In genomic region chr20:52210037-52210990, GRCh38 we compare ENCODE assay signal across 25 cellular contexts.
"Had no signal": no experiment of that assay in that cellular context is flagged by ENCODE, and none has a peak within 500 bp of the region (broad histone marks: within the 10 kb centered on the region; RNA-seq: fewer than 3 reads in every experiment).

No MANE protein-coding gene starts in this region.

- DNase-seq: dermis blood vessel endothelial cell; effector memory CD4-positive, alpha-beta T cell; esophagus squamous epithelium; foreskin melanocyte; glutamatergic neuron; heart right ventricle; hippocampal formation; left ventricle myocardium superior; lower lobe of right lung; naive thymus-derived CD8-positive, alpha-beta T cell; nephron progenitor cell; occipital lobe; ovary; posterior cingulate gyrus; psoas muscle; right cardiac atrium; spleen; stimulated activated CD8-positive, alpha-beta memory T cell treated with anti-CD3 and anti-CD28 coated beads, Interleukin-4, amount 100 ng/mL, for 48 hours; stimulated activated naive CD4-positive, alpha-beta T cell; stimulated activated naive CD8-positive, alpha-beta T cell treated with anti-CD3 and anti-CD28 coated beads, Interleukin-15, amount 100 ng/mL, for 72 hours; thyroid gland had no signal

- H3K27ac ChIP-seq: coronary artery, esophagus squamous epithelium, heart right ventricle, lower lobe of right lung, ovary, psoas muscle, skin epidermis, spleen, suprapubic skin, thyroid gland, upper lobe of left lung had no signal

- H3K4me3 ChIP-seq: coronary artery, esophagus squamous epithelium, heart right ventricle, lower lobe of right lung, ovary, psoas muscle, skin epidermis, spleen, suprapubic skin, thyroid gland, upper lobe of left lung had no signal

- H3K9me3 ChIP-seq: esophagus squamous epithelium, lower lobe of right lung, ovary, suprapubic skin, thyroid gland, upper lobe of left lung had no signal

- ATAC-seq: heart right ventricle; left ventricle myocardium superior; lower lobe of right lung; naive thymus-derived CD8-positive, alpha-beta T cell; psoas muscle; right cardiac atrium; stimulated activated naive CD8-positive, alpha-beta T cell treated with anti-CD3 and anti-CD28 coated beads, Interleukin-15, amount 100 ng/mL, for 72 hours had no signal

- H3K36me3 ChIP-seq: esophagus squamous epithelium, heart right ventricle, lower lobe of right lung, ovary, spleen, suprapubic skin, thyroid gland, upper lobe of left lung had no signal

- H3K27me3 ChIP-seq: ovary, suprapubic skin, thyroid gland, upper lobe of left lung had no signal

- H3K4me1 ChIP-seq: esophagus squamous epithelium, heart right ventricle, lower lobe of right lung, psoas muscle, spleen, suprapubic skin, thyroid gland, upper lobe of left lung had no signal
